Comparison of ENCODE assay signal across 30 cellular contexts in the genomic region with DNA sequence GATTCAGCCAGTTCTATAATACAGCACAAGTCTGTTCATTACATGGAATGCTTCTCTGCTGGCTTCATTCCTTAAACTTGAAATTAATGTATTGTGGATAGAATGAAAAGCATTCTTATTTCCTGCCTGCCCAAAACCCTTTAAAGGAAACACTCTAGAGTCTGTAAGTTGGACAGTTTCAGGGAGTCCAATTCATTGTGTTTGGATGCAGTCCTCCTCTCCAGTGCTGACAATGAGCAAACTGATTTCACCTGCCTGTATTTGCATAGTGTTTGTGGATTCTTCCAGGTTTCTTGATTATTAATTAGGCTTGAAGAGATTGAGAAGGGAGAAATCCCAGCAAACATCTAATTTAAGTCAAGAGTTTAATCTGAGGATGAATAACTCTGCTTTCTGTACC.
"Had no signal": no experiment of that assay in that cellular context is flagged by ENCODE, and none has a peak within 500 bp of the region (broad histone marks: within the 10 kb centered on the region; RNA-seq: fewer than 3 reads in every experiment).

No MANE protein-coding gene starts in this region.

- DNase-seq: activated CD4-positive, alpha-beta T cell treated with anti-CD3 and anti-CD28 coated beads for 36 hours; activated CD4-positive, alpha-beta T cell treated with anti-CD3 and anti-CD28 coated beads, Interleukin-2, amount 50 U/mL, for 4 hours; activated CD4-positive, CD25-positive, alpha-beta regulatory T cell; activated naive CD4-positive, alpha-beta T cell; activated naive CD8-positive, alpha-beta T cell treated with anti-CD3 and anti-CD28 coated beads for 36 hours; activated T-cell treated with anti-CD3 and anti-CD28 coated beads for 4 hours; activated T-cell treated with anti-CD3 and anti-CD28 coated beads, Interleukin-2, amount 50 U/mL, for 72 hours; adrenal gland; aorta; body of pancreas; cerebellar nuclear complex; foreskin fibroblast; head of caudate nucleus; left lung; mesendoderm; mucosa of descending colon; stimulated activated CD4-positive, alpha-beta T cell treated with anti-CD3 and anti-CD28 coated beads, Interleukin-12 subunit alpha, Interleukin-12 subunit beta, amount 100 ng/mL, for 4 hours; stimulated activated CD4-positive, alpha-beta T cell treated with anti-CD3 and anti-CD28 coated beads, Interleukin-4, amount 100 ng/mL, for 1 hour; stimulated activated naive CD8-positive, alpha-beta T cell treated with anti-CD3 and anti-CD28 coated beads, Interleukin-15, Interleukin-2, amounts not matched to agents 100 U/mL and 50 U/mL, for 24 hours; testis; transverse colon had no signal

- H3K27me3 ChIP-seq: adrenal gland, body of pancreas, cardiac muscle cell, left lung, neutrophil, testis, transverse colon had no signal

- ATAC-seq: activated CD4-positive, alpha-beta T cell treated with anti-CD3 and anti-CD28 coated beads for 36 hours; activated T-cell treated with anti-CD3 and anti-CD28 coated beads, Interleukin-2, amount 50 U/mL, for 72 hours; body of pancreas; esophagus mucosa; left lung; mucosa of descending colon; natural killer cell treated with Interleukin-12 subunit alpha and Interleukin-12 subunit beta and Interleukin-15 and Interleukin-18, amount 100 ng/mL, for 72 hours; sciatic nerve; stimulated activated naive CD8-positive, alpha-beta T cell treated with anti-CD3 and anti-CD28 coated beads, Interleukin-15, Interleukin-2, amounts not matched to agents 100 U/mL and 50 U/mL, for 24 hours had no signal

- H3K27ac ChIP-seq: adrenal gland, body of pancreas, cardiac muscle cell, coronary artery, left lung, neutrophil, skin epidermis, testis, transverse colon had no signal

- H3K9me3 ChIP-seq: adrenal gland, body of pancreas, left lung, mucosa of descending colon, neutrophil, testis, transverse colon had no signal

- H3K9me3 Mint-ChIP-seq: T-helper 2 cell treated with Interferon-gamma antibody and Interleukin-4, amounts not matched to agents 5 μg/mL and 100 μg/mL, for 36 hours had no signal

- H3K36me3 Mint-ChIP-seq: natural killer cell treated with Interleukin-12 subunit alpha and Interleukin-12 subunit beta and Interleukin-15 and Interleukin-18, amount 100 ng/mL, for 72 hours had no signal

- H3K36me3 ChIP-seq: adrenal gland, cardiac muscle cell, left lung, neutrophil, transverse colon had no signal

- H3K27me3 Mint-ChIP-seq: activated CD4-positive, alpha-beta T cell treated with anti-CD3 and anti-CD28 coated beads for 36 hours; activated naive CD8-positive, alpha-beta T cell treated with anti-CD3 and anti-CD28 coated beads for 36 hours had no signal

- H3K4me3 Mint-ChIP-seq: activated CD4-positive, alpha-beta T cell treated with anti-CD3 and anti-CD28 coated beads for 36 hours; activated naive CD8-positive, alpha-beta T cell treated with anti-CD3 and anti-CD28 coated beads for 36 hours; activated T-cell treated with anti-CD3 and anti-CD28 coated beads, Interleukin-2, amount 50 U/mL, for 72 hours; natural killer cell treated with Interleukin-12 subunit alpha and Interleukin-12 subunit beta and Interleukin-15 and Interleukin-18, amount 100 ng/mL, for 72 hours; T-helper 2 cell treated with Interferon-gamma antibody and Interleukin-4, amounts not matched to agents 5 μg/mL and 100 μg/mL, for 36 hours had no signal

- H3K27ac Mint-ChIP-seq: activated CD4-positive, alpha-beta T cell treated with anti-CD3 and anti-CD28 coated beads for 36 hours; activated naive CD8-positive, alpha-beta T cell treated with anti-CD3 and anti-CD28 coated beads for 36 hours; activated T-cell treated with anti-CD3 and anti-CD28 coated beads, Interleukin-2, amount 50 U/mL, for 72 hours; natural killer cell treated with Interleukin-12 subunit alpha and Interleukin-12 subunit beta and Interleukin-15 and Interleukin-18, amount 100 ng/mL, for 72 hours; T-helper 2 cell treated with Interferon-gamma antibody and Interleukin-4, amounts not matched to agents 5 μg/mL and 100 μg/mL, for 36 hours had no signal

- H3K4me3 ChIP-seq: adrenal gland, body of pancreas, cardiac muscle cell, coronary artery, left lung, lung, mucosa of descending colon, skin epidermis, testis, transverse colon had no signal
